In the genomic region with DNA sequence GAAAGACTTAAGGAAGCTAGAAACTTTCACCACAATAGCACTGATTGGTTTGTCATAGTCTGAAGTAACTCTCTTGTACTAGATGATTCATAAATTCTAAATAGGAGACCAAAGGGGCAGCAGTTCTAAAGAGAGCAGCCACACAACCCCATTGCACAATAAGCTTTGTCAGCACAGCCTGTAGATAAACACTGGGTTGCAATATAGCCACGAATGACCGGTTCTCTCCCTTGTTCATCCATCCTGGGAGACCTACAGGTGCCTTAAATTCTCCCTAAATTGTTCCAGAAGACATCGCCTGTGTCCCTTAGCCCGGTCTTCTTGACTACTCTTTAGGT, we compare ENCODE assay signal across 1 cellular context.
TF ChIP-seq lines count a peak whose summit lies in the region.

No MANE protein-coding gene starts in this region.

TF ChIP-seq in HepG2, 621 proteins besides CTCF, POLR2A, EP300 and RAD21 (continued from another document and continues in another):
- TF ChIP-seq, protein P1, sequence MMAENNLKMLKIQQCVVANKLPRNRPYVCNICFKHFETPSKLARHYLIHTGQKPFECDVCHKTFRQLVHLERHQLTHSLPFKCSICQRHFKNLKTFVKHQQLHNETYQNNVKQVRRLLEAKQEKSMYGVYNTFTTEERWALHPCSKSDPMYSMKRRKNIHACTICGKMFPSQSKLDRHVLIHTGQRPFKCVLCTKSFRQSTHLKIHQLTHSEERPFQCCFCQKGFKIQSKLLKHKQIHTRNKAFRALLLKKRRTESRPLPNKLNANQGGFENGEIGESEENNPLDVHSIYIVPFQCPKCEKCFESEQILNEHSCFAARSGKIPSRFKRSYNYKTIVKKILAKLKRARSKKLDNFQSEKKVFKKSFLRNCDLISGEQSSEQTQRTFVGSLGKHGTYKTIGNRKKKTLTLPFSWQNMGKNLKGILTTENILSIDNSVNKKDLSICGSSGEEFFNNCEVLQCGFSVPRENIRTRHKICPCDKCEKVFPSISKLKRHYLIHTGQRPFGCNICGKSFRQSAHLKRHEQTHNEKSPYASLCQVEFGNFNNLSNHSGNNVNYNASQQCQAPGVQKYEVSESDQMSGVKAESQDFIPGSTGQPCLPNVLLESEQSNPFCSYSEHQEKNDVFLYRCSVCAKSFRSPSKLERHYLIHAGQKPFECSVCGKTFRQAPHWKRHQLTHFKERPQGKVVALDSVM (CRISPR knock-in tag; IDR thresholded peaks at IDR 0.05): no peak
- TF ChIP-seq, protein P2, sequence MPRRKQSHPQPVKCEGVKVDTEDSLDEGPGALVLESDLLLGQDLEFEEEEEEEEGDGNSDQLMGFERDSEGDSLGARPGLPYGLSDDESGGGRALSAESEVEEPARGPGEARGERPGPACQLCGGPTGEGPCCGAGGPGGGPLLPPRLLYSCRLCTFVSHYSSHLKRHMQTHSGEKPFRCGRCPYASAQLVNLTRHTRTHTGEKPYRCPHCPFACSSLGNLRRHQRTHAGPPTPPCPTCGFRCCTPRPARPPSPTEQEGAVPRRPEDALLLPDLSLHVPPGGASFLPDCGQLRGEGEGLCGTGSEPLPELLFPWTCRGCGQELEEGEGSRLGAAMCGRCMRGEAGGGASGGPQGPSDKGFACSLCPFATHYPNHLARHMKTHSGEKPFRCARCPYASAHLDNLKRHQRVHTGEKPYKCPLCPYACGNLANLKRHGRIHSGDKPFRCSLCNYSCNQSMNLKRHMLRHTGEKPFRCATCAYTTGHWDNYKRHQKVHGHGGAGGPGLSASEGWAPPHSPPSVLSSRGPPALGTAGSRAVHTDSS (CRISPR knock-in tag; conservative IDR thresholded peaks at IDR 0.05): no peak
- TF ChIP-seq SOX5 (CRISPR knock-in tag; IDR thresholded peaks at IDR 0.05; ENCODE audit: borderline replicate concordance) (peak; percentile 38; the same call in 1 of the 2 replicates), MED1 (CRISPR knock-in tag; IDR thresholded peaks at IDR 0.05) (0 out of 2 replicates have a peak, but pooled peaks have one; percentile 2), RORA (CRISPR knock-in tag; IDR thresholded peaks at IDR 0.05) (no peak), ZNF3 (CRISPR knock-in tag; IDR thresholded peaks at IDR 0.05) (no peak), ZFP36L1 (CRISPR knock-in tag; IDR thresholded peaks at IDR 0.05) (no peak), ASH2L (IDR thresholded peaks at IDR 0.05; ENCODE audit: insufficient read length, low read depth, low read length) (peak; percentile 2), MAFF (IDR thresholded peaks at IDR 0.05; ENCODE audit: low read depth, low read length) (peak; percentile 83), SMAD9 (CRISPR knock-in tag; IDR thresholded peaks at IDR 0.05) (no peak), CBX5 (CRISPR knock-in tag; IDR thresholded peaks at IDR 0.05; ENCODE audit: borderline replicate concordance) (no peak), ZNF569 (CRISPR knock-in tag; IDR thresholded peaks at IDR 0.05; ENCODE audit: borderline replicate concordance) (no peak), POLR2AphosphoS2 (IDR thresholded peaks at IDR 0.05; ENCODE audit: low read depth, low read length) (no peak), ZNF331 (CRISPR knock-in tag; IDR thresholded peaks at IDR 0.05) (peak; percentile 50; the same call in 1 of the 2 replicates), CEBPB (IDR thresholded peaks at IDR 0.05; ENCODE audit: borderline replicate concordance, low read depth, low read length) (peak; percentile 99), NCOA1 (CRISPR knock-in tag; IDR thresholded peaks at IDR 0.05) (no peak), ZSCAN31 (CRISPR knock-in tag; IDR thresholded peaks at IDR 0.05; ENCODE audit: low read depth) (no peak), CEBPG (CRISPR knock-in tag; IDR thresholded peaks at IDR 0.05) (peak; percentile 93), AGO1 (IDR thresholded peaks at IDR 0.05; ENCODE audit: low read depth, low read length, poor library complexity, severe bottlenecking) (no peak), SALL1 (CRISPR knock-in tag; IDR thresholded peaks at IDR 0.05) (peak; percentile 30; the same call in 1 of the 2 replicates), ETV6 (CRISPR knock-in tag; conservative IDR thresholded peaks at IDR 0.05) (no peak), SMC3 (IDR thresholded peaks at IDR 0.05; ENCODE audit: low read length) (peak; percentile 42; the same call in 1 of the 2 replicates), SRY (CRISPR knock-in tag; IDR thresholded peaks at IDR 0.05) (no peak), ZNF143 (CRISPR knock-in tag; IDR thresholded peaks at IDR 0.05) (no peak), MIER3 (CRISPR knock-in tag; IDR thresholded peaks at IDR 0.05; ENCODE audit: borderline replicate concordance) (no peak), MLLT10 (CRISPR knock-in tag; IDR thresholded peaks at IDR 0.05) (no peak), MTA1 (CRISPR knock-in tag; IDR thresholded peaks at IDR 0.05; ENCODE audit: borderline replicate concordance) (no peak), FOXA3 (CRISPR knock-in tag; IDR thresholded peaks at IDR 0.05) (peak; percentile 66), ZNF589 (CRISPR knock-in tag; conservative IDR thresholded peaks at IDR 0.05) (no peak), GATAD2A (CRISPR knock-in tag; IDR thresholded peaks at IDR 0.05) (peak; percentile 59), TCF7 (IDR thresholded peaks at IDR 0.05; ENCODE audit: low read depth) (peak; percentile 41; the same call in 1 of the 2 replicates), ZNF317 (CRISPR knock-in tag; IDR thresholded peaks at IDR 0.05) (0 out of 2 replicates have a peak, but pooled peaks have one; percentile 44), HNF4A (CRISPR knock-in tag; IDR thresholded peaks at IDR 0.05) (peak; percentile 26; the same call in 1 of the 2 replicates), ZNF101 (CRISPR knock-in tag; IDR thresholded peaks at IDR 0.05; ENCODE audit: borderline replicate concordance, low read depth) (no peak)
- TF ChIP-seq, protein P3, sequence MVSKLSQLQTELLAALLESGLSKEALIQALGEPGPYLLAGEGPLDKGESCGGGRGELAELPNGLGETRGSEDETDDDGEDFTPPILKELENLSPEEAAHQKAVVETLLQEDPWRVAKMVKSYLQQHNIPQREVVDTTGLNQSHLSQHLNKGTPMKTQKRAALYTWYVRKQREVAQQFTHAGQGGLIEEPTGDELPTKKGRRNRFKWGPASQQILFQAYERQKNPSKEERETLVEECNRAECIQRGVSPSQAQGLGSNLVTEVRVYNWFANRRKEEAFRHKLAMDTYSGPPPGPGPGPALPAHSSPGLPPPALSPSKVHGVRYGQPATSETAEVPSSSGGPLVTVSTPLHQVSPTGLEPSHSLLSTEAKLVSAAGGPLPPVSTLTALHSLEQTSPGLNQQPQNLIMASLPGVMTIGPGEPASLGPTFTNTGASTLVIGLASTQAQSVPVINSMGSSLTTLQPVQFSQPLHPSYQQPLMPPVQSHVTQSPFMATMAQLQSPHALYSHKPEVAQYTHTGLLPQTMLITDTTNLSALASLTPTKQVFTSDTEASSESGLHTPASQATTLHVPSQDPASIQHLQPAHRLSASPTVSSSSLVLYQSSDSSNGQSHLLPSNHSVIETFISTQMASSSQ (IDR thresholded peaks at IDR 0.05; ENCODE audit: low read depth): no peak
- TF ChIP-seq, protein P3 (CRISPR knock-in tag; IDR thresholded peaks at IDR 0.05; ENCODE audit: borderline replicate concordance): no peak
- TF ChIP-seq, protein P4, sequence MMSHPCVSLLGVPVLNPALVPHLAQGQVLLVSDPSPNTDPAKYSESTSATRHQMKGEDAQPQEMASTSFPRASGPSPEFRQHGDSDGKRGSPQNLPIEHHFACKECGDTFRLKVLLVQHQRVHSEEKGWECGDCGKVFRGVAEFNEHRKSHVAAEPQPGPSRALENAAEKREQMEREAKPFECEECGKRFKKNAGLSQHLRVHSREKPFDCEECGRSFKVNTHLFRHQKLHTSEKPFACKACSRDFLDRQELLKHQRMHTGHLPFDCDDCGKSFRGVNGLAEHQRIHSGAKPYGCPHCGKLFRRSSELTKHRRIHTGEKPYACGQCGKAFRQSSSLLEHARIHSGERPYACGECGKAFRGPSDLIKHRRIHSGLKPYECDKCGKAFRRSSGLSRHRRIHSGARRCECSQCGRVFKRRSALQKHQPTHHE (CRISPR knock-in tag; IDR thresholded peaks at IDR 0.05; ENCODE audit: borderline replicate concordance): no peak
- TF ChIP-seq, protein P5, sequence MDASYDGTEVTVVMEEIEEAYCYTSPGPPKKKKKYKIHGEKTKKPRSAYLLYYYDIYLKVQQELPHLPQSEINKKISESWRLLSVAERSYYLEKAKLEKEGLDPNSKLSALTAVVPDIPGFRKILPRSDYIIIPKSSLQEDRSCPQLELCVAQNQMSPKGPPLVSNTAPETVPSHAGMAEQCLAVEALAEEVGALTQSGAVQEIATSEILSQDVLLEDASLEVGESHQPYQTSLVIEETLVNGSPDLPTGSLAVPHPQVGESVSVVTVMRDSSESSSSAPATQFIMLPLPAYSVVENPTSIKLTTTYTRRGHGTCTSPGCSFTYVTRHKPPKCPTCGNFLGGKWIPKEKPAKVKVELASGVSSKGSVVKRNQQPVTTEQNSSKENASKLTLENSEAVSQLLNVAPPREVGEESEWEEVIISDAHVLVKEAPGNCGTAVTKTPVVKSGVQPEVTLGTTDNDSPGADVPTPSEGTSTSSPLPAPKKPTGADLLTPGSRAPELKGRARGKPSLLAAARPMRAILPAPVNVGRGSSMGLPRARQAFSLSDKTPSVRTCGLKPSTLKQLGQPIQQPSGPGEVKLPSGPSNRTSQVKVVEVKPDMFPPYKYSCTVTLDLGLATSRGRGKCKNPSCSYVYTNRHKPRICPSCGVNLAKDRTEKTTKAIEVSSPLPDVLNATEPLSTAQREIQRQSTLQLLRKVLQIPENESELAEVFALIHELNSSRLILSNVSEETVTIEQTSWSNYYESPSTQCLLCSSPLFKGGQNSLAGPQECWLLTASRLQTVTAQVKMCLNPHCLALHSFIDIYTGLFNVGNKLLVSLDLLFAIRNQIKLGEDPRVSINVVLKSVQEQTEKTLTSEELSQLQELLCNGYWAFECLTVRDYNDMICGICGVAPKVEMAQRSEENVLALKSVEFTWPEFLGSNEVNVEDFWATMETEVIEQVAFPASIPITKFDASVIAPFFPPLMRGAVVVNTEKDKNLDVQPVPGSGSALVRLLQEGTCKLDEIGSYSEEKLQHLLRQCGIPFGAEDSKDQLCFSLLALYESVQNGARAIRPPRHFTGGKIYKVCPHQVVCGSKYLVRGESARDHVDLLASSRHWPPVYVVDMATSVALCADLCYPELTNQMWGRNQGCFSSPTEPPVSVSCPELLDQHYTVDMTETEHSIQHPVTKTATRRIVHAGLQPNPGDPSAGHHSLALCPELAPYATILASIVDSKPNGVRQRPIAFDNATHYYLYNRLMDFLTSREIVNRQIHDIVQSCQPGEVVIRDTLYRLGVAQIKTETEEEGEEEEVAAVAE (CRISPR knock-in tag; IDR thresholded peaks at IDR 0.05; ENCODE audit: borderline replicate concordance): no peak
- TF ChIP-seq, protein P6, sequence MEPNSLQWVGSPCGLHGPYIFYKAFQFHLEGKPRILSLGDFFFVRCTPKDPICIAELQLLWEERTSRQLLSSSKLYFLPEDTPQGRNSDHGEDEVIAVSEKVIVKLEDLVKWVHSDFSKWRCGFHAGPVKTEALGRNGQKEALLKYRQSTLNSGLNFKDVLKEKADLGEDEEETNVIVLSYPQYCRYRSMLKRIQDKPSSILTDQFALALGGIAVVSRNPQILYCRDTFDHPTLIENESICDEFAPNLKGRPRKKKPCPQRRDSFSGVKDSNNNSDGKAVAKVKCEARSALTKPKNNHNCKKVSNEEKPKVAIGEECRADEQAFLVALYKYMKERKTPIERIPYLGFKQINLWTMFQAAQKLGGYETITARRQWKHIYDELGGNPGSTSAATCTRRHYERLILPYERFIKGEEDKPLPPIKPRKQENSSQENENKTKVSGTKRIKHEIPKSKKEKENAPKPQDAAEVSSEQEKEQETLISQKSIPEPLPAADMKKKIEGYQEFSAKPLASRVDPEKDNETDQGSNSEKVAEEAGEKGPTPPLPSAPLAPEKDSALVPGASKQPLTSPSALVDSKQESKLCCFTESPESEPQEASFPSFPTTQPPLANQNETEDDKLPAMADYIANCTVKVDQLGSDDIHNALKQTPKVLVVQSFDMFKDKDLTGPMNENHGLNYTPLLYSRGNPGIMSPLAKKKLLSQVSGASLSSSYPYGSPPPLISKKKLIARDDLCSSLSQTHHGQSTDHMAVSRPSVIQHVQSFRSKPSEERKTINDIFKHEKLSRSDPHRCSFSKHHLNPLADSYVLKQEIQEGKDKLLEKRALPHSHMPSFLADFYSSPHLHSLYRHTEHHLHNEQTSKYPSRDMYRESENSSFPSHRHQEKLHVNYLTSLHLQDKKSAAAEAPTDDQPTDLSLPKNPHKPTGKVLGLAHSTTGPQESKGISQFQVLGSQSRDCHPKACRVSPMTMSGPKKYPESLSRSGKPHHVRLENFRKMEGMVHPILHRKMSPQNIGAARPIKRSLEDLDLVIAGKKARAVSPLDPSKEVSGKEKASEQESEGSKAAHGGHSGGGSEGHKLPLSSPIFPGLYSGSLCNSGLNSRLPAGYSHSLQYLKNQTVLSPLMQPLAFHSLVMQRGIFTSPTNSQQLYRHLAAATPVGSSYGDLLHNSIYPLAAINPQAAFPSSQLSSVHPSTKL (CRISPR knock-in tag; IDR thresholded peaks at IDR 0.05): peak; percentile 71
- TF ChIP-seq, protein P7, sequence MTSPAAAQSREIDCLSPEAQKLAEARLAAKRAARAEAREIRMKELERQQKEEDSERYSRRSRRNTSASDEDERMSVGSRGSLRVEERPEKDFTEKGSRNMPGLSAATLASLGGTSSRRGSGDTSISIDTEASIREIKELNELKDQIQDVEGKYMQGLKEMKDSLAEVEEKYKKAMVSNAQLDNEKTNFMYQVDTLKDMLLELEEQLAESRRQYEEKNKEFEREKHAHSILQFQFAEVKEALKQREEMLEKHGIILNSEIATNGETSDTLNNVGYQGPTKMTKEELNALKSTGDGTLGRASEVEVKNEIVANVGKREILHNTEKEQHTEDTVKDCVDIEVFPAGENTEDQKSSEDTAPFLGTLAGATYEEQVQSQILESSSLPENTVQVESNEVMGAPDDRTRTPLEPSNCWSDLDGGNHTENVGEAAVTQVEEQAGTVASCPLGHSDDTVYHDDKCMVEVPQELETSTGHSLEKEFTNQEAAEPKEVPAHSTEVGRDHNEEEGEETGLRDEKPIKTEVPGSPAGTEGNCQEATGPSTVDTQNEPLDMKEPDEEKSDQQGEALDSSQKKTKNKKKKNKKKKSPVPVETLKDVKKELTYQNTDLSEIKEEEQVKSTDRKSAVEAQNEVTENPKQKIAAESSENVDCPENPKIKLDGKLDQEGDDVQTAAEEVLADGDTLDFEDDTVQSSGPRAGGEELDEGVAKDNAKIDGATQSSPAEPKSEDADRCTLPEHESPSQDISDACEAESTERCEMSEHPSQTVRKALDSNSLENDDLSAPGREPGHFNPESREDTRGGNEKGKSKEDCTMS (CRISPR knock-in tag; conservative IDR thresholded peaks at IDR 0.05): no peak
- TF ChIP-seq, protein P8, sequence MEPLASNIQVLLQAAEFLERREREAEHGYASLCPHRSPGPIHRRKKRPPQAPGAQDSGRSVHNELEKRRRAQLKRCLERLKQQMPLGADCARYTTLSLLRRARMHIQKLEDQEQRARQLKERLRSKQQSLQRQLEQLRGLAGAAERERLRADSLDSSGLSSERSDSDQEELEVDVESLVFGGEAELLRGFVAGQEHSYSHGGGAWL (CRISPR knock-in tag; IDR thresholded peaks at IDR 0.05): no peak
